Comparison of ENCODE assay signal across 27 cellular contexts in the genomic region with DNA sequence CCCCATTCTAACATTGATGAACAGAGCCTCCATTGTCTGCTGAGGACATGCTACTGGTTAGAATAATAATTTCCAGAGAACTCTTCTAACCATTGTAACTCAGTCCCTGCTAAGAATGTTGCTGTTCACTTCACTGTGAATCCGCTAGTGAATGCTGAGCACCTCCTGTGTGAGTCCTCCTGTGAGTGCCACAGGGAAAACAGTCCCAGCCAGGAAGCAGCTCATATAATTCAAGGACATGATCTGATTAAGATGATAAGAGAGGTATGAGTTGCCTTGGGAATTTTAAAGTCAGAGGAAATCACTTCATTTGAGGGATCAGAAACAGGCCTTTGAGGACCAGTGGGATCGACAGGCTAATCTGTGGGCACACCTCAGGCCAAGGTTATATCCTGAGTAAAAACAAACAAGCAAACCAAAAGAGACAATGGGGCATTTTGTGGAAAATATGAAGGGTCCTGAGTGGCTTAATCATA. TPM values are rescaled to one million over a fixed set of nuclear protein-coding genes. Genes with fewer than 3 reads are reported as not detected.
DNase-seq lines count a peak whose midpoint lies in the region; ATAC-seq, FAIRE-seq and TF ChIP-seq lines count a peak whose summit lies in the region.
"Had no signal": no experiment of that assay in that cellular context is flagged by ENCODE, and none has a peak within 500 bp of the region (broad histone marks: within the 10 kb centered on the region; RNA-seq: fewer than 3 reads in every experiment).

No MANE protein-coding gene starts in this region.

- H3K27ac ChIP-seq in pancreas = no peak overlapping the region
- H3K27ac ChIP-seq: breast epithelium, colonic mucosa, SJCRH30 had no signal

- no peaks in the 10 kb centered on the region for H3K9me3 Mint-ChIP-seq in activated naive CD4-positive, alpha-beta T cell treated with anti-CD3 and anti-CD28 coated beads, Interleukin-2, amount 50 U/mL, for 24 hours
- peaks cover 2% of the 10 kb centered on the region for H3K9me3 Mint-ChIP-seq in activated naive CD4-positive, alpha-beta T cell treated with anti-CD3 and anti-CD28 coated beads for 36 hours
- H3K9me3 Mint-ChIP-seq: activated CD4-positive, alpha-beta memory T cell treated with anti-CD3 and anti-CD28 coated beads, Interleukin-2, amount 10 ng/mL, durations not matched to agents 7 days and 5 days; T-helper 2 cell treated with Interferon-gamma antibody and Interleukin-4, amounts not matched to agents 5 μg/mL and 100 μg/mL, for 36 hours had no signal

- H3K36me3 Mint-ChIP-seq in activated naive CD4-positive, alpha-beta T cell treated with anti-CD3 and anti-CD28 coated beads, Interleukin-2, amount 50 U/mL, for 24 hours = peaks cover 6% of the 10 kb centered on the region
- H3K36me3 Mint-ChIP-seq in activated naive CD4-positive, alpha-beta T cell treated with anti-CD3 and anti-CD28 coated beads for 36 hours (ENCODE audit: low read depth) = peaks cover 6% of the 10 kb centered on the region

- no peaks in the 10 kb centered on the region for H3K27me3 Mint-ChIP-seq in activated naive CD4-positive, alpha-beta T cell treated with anti-CD3 and anti-CD28 coated beads, Interleukin-2, amount 50 U/mL, for 24 hours
- no peaks in the 10 kb centered on the region for H3K27me3 Mint-ChIP-seq in activated naive CD4-positive, alpha-beta T cell treated with anti-CD3 and anti-CD28 coated beads for 36 hours (ENCODE audit: low read depth)
- H3K27me3 Mint-ChIP-seq: activated CD4-positive, alpha-beta memory T cell treated with anti-CD3 and anti-CD28 coated beads, Interleukin-2, amount 10 ng/mL, durations not matched to agents 7 days and 5 days had no signal

- no peaks in the 10 kb centered on the region for H3K27me3 ChIP-seq in pancreas
- H3K27me3 ChIP-seq: BLaER1, breast epithelium, colonic mucosa, SJCRH30, upper lobe of right lung had no signal

- peak overlapping the region; percentile 70 for H3K27ac Mint-ChIP-seq in activated naive CD4-positive, alpha-beta T cell treated with anti-CD3 and anti-CD28 coated beads, Interleukin-2, amount 50 U/mL, for 24 hours
- H3K27ac Mint-ChIP-seq in activated naive CD4-positive, alpha-beta T cell treated with anti-CD3 and anti-CD28 coated beads for 36 hours = no peak overlapping the region
- H3K27ac Mint-ChIP-seq: activated CD4-positive, alpha-beta memory T cell treated with anti-CD3 and anti-CD28 coated beads, Interleukin-2, amount 10 ng/mL, durations not matched to agents 7 days and 5 days; T-helper 2 cell treated with Interferon-gamma antibody and Interleukin-4, amounts not matched to agents 5 μg/mL and 100 μg/mL, for 36 hours had no signal

- no peaks in the 10 kb centered on the region for H3K4me1 ChIP-seq in pancreas
- H3K4me1 ChIP-seq: breast epithelium, colonic mucosa, SJCRH30 had no signal

- H3K4me3 ChIP-seq in pancreas = no peak overlapping the region
- H3K4me3 ChIP-seq: BLaER1, breast epithelium, colonic mucosa, SJCRH30, upper lobe of right lung had no signal

- ATAC-seq in pancreas (peak in 3 of 4 donors; percentile 14 to 47 (median 23)), HG03045 (IDR thresholded peaks at IDR 0.05; ENCODE audit: unreplicated experiment) (no peak)
- ATAC-seq: upper lobe of right lung had no signal

- no peak for FAIRE-seq in pancreas (lab: Jason Lieb, UNC)
- no peak for FAIRE-seq in D721Med (lab: Jason Lieb, UNC)
- FAIRE-seq: A204.1, HTR-8/SVneo had no signal

- intact Hi-C loops in activated naive CD4-positive, alpha-beta T cell treated with anti-CD3 and anti-CD28 coated beads for 36 hours (cut with micrococcal nuclease) = loop anchor here (10.0 kb wide), 1 partner anchor 339 kb away; the partner anchor contains the start of gene MECOM
- intact Hi-C loops in pancreas (cut with DNase I) = no loop called here

- H3K4me3 Mint-ChIP-seq in activated naive CD4-positive, alpha-beta T cell treated with anti-CD3 and anti-CD28 coated beads, Interleukin-2, amount 50 U/mL, for 24 hours = no peak overlapping the region
- H3K4me3 Mint-ChIP-seq in activated naive CD4-positive, alpha-beta T cell treated with anti-CD3 and anti-CD28 coated beads for 36 hours = no peak overlapping the region
- H3K4me3 Mint-ChIP-seq: activated CD4-positive, alpha-beta memory T cell treated with anti-CD3 and anti-CD28 coated beads, Interleukin-2, amount 10 ng/mL, durations not matched to agents 7 days and 5 days; T-helper 2 cell treated with Interferon-gamma antibody and Interleukin-4, amounts not matched to agents 5 μg/mL and 100 μg/mL, for 36 hours had no signal

- peaks cover 64% of the 10 kb centered on the region for H3K4me1 Mint-ChIP-seq in activated naive CD4-positive, alpha-beta T cell treated with anti-CD3 and anti-CD28 coated beads, Interleukin-2, amount 50 U/mL, for 24 hours
- peaks cover 58% of the 10 kb centered on the region for H3K4me1 Mint-ChIP-seq in activated naive CD4-positive, alpha-beta T cell treated with anti-CD3 and anti-CD28 coated beads for 36 hours (ENCODE audit: low read depth)

- TF ChIP-seq CTCF in pancreas (IDR thresholded peaks at IDR 0.05) = no peak
- TF ChIP-seq CTCF in D721Med (IDR thresholded peaks at IDR 0.05; ENCODE audit: insufficient read depth, missing control alignments) = no peak

- no peaks in the 10 kb centered on the region for H3K36me3 ChIP-seq in pancreas
- H3K36me3 ChIP-seq: breast epithelium, colonic mucosa, SJCRH30, upper lobe of right lung had no signal

- WGBS in pancreas, 2 donors = 49 to 53% methylated on average over 2 of the region's 2 CpGs

- no peak for DNase-seq in activated naive CD4-positive, alpha-beta T cell treated with anti-CD3 and anti-CD28 coated beads for 36 hours
- DNase-seq in M059J (ENCODE audit: low read depth) (peak; percentile 16), glomerular endothelial cell (ENCODE audit: extremely low read depth, low read depth, low spot score) (peak; percentile 14), pancreas (no peak), AG20443 (ENCODE audit: low spot score) (no peak), D721Med (ENCODE audit: insufficient read length, low spot score) (no peak)
- DNase-seq: activated CD4-positive, alpha-beta memory T cell treated with anti-CD3 and anti-CD28 coated beads, Interleukin-2, amount 10 ng/mL, durations not matched to agents 7 days and 5 days; activated gamma-delta T cell treated with Interleukin-2 at 50 U/mL for 16 hours; amniotic stem cell; Calu3; colonic mucosa; hippocampal formation; Karpas-422; mammary epithelial cell; NCI-H1048; NCI-H1930; NCI-H2227 treated with DMSO at 0.1 percent for 48 hours; SJCRH30; upper lobe of right lung had no signal

- CTCF ChIA-PET in activated naive CD4-positive, alpha-beta T cell treated with anti-CD3 and anti-CD28 coated beads for 36 hours (lab: Charles Lee) = no interaction called here

- H3K9me3 ChIP-seq in pancreas = no peaks in the 10 kb centered on the region
- H3K9me3 ChIP-seq: BLaER1, breast epithelium, colonic mucosa, SJCRH30, upper lobe of right lung had no signal

RNA-seq across cellular contexts. Expression of gene GPR160, which starts 33.9 kb away (rescaled TPM):
- total RNA-seq in activated naive CD4-positive, alpha-beta T cell treated with anti-CD3 and anti-CD28 coated beads for 36 hours = 10 to 100 TPM; 10.3 TPM
- 3.4 and 10.2 TPM in 2 replicates for total RNA-seq in M059J (2014; rRNA removed; shearing (Covaris generic))
- 6.9 and 7.9 TPM in 2 replicates for total RNA-seq in glomerular endothelial cell
- 10 to 100 TPM in 3 of 6 donors, 1 to 10 TPM in 3; 7.6 to 12.7 (median 10.2) TPM for total RNA-seq in pancreas
- 1 to 10 TPM; 4.4 to 5.1 TPM for polyA plus RNA-seq in pancreas
- total RNA-seq: osteoblast had no signal

RNA-seq across cellular contexts. Expression of gene SEC62, which starts 37.3 kb away (rescaled TPM):
- total RNA-seq in activated naive CD4-positive, alpha-beta T cell treated with anti-CD3 and anti-CD28 coated beads for 36 hours = 10 to 100 TPM; 60.0 to 73.3 TPM
- 33.0 and 33.9 TPM in 2 replicates for total RNA-seq in M059J (2014; rRNA removed; shearing (Covaris generic))
- total RNA-seq in glomerular endothelial cell (29.7 and 36.6 TPM in 2 replicates), pancreas (100 to 1,000 TPM in 3 of 6 donors, 10 to 100 TPM in 3; 89.0 to 119 (median 100) TPM)
- polyA plus RNA-seq in pancreas = 10 to 100 TPM; 23.6 to 96.5 TPM

Comparison
In these comparisons a context has a peak if more than half of its experiments do, and no peak if none do; other contexts are left out.
1. DNase-seq: peak in M059J (single experiment) and glomerular endothelial cell (single experiment); none in activated naive CD4-positive, alpha-beta T cell treated with anti-CD3 and anti-CD28 coated beads for 36 hours (single experiment), pancreas (0 of 6), AG20443 (single experiment) and D721Med (single experiment).